ENCODE assay signal across 1 cellular context in the genomic region with DNA sequence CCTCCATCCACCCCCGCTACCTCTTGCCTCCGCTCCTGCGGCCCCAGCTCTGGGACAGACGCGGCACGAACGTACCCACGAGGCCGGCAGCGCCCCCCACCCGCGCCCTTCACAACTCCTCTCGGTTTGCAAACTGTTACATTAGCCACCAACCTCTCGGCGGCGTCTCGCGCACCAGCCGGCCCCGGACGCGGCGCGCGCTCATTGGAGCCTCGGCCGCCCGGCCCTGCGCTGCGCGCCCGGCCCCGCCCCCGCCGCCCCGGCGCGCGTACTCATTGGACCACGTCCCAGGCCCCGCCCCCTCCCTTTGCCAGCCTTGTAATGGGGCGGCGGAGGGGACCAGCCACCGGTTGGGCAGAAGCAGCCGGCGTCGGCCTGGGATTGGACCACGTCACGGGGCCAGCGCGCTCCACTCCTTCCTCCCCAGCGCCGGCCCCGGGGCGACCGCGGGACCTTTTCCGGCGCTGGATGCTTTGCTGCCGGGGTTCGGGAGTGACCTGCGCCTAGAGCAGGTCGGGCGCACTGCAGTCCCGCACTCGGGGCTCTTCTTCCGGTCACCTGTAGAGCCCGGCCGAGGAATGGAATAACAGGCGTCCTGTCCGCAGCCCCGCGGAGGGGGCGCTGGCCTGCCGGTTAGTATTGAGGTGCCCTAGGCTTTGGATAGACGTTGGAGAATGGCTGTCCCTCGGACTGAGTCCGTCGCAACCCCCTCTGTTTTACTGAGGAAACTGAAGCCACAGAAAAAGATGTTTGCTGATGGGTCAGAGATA.
TF ChIP-seq lines count a peak whose summit lies in the region.

A gene with protein sequence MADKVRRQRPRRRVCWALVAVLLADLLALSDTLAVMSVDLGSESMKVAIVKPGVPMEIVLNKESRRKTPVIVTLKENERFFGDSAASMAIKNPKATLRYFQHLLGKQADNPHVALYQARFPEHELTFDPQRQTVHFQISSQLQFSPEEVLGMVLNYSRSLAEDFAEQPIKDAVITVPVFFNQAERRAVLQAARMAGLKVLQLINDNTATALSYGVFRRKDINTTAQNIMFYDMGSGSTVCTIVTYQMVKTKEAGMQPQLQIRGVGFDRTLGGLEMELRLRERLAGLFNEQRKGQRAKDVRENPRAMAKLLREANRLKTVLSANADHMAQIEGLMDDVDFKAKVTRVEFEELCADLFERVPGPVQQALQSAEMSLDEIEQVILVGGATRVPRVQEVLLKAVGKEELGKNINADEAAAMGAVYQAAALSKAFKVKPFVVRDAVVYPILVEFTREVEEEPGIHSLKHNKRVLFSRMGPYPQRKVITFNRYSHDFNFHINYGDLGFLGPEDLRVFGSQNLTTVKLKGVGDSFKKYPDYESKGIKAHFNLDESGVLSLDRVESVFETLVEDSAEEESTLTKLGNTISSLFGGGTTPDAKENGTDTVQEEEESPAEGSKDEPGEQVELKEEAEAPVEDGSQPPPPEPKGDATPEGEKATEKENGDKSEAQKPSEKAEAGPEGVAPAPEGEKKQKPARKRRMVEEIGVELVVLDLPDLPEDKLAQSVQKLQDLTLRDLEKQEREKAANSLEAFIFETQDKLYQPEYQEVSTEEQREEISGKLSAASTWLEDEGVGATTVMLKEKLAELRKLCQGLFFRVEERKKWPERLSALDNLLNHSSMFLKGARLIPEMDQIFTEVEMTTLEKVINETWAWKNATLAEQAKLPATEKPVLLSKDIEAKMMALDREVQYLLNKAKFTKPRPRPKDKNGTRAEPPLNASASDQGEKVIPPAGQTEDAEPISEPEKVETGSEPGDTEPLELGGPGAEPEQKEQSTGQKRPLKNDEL (minus strand): TSS at position 206 of the 770 bp plus-strand sequence. CDS start 1,045 bp downstream, outside the sequence.

TF ChIP-seq in HepG2, 621 proteins besides CTCF, POLR2A, EP300 and RAD21 (continued from another document and continues in another):
- TF ChIP-seq, protein P1, sequence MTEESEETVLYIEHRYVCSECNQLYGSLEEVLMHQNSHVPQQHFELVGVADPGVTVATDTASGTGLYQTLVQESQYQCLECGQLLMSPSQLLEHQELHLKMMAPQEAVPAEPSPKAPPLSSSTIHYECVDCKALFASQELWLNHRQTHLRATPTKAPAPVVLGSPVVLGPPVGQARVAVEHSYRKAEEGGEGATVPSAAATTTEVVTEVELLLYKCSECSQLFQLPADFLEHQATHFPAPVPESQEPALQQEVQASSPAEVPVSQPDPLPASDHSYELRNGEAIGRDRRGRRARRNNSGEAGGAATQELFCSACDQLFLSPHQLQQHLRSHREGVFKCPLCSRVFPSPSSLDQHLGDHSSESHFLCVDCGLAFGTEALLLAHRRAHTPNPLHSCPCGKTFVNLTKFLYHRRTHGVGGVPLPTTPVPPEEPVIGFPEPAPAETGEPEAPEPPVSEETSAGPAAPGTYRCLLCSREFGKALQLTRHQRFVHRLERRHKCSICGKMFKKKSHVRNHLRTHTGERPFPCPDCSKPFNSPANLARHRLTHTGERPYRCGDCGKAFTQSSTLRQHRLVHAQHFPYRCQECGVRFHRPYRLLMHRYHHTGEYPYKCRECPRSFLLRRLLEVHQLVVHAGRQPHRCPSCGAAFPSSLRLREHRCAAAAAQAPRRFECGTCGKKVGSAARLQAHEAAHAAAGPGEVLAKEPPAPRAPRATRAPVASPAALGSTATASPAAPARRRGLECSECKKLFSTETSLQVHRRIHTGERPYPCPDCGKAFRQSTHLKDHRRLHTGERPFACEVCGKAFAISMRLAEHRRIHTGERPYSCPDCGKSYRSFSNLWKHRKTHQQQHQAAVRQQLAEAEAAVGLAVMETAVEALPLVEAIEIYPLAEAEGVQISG (CRISPR knock-in tag; IDR thresholded peaks at IDR 0.05), result peak; percentile 26; the same call in 1 of the 2 replicates
- TF ChIP-seq PPARG (CRISPR knock-in tag; conservative IDR thresholded peaks at IDR 0.05), result 0 out of 2 replicates have a peak, but pooled peaks have one; percentile 41
- peak; percentile 76 for TF ChIP-seq PHF8 (CRISPR knock-in tag; IDR thresholded peaks at IDR 0.05)
- no peak; the same call in 1 of the 2 replicates for TF ChIP-seq KLF15 (CRISPR knock-in tag; IDR thresholded peaks at IDR 0.05; ENCODE audit: borderline replicate concordance)
- no peak for TF ChIP-seq AGO2 (optimal IDR thresholded peaks at IDR 0.05; ENCODE audit: low read depth, low read length)
- no peak for TF ChIP-seq MZF1 (CRISPR knock-in tag; IDR thresholded peaks at IDR 0.05; ENCODE audit: borderline replicate concordance)
- peak; percentile 82 for TF ChIP-seq HDAC2 (CRISPR knock-in tag; IDR thresholded peaks at IDR 0.05)
- no peak for TF ChIP-seq ZNF660 (CRISPR knock-in tag; IDR thresholded peaks at IDR 0.05; ENCODE audit: borderline replicate concordance, low read depth)
- TF ChIP-seq, protein P2, sequence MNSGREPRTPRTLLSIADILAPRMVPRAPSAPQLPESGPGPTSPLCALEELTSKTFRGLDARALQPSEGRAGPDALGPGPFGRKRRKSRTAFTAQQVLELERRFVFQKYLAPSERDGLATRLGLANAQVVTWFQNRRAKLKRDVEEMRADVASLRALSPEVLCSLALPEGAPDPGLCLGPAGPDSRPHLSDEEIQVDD (CRISPR knock-in tag; IDR thresholded peaks at IDR 0.05; ENCODE audit: borderline replicate concordance), result no peak
- no peak for TF ChIP-seq ATF7 (IDR thresholded peaks at IDR 0.05)
- no peak for TF ChIP-seq ATF7 (CRISPR knock-in tag; IDR thresholded peaks at IDR 0.05)
- peak; percentile 68 for TF ChIP-seq RXRA (CRISPR knock-in tag; IDR thresholded peaks at IDR 0.05)
- TF ChIP-seq, protein P3, sequence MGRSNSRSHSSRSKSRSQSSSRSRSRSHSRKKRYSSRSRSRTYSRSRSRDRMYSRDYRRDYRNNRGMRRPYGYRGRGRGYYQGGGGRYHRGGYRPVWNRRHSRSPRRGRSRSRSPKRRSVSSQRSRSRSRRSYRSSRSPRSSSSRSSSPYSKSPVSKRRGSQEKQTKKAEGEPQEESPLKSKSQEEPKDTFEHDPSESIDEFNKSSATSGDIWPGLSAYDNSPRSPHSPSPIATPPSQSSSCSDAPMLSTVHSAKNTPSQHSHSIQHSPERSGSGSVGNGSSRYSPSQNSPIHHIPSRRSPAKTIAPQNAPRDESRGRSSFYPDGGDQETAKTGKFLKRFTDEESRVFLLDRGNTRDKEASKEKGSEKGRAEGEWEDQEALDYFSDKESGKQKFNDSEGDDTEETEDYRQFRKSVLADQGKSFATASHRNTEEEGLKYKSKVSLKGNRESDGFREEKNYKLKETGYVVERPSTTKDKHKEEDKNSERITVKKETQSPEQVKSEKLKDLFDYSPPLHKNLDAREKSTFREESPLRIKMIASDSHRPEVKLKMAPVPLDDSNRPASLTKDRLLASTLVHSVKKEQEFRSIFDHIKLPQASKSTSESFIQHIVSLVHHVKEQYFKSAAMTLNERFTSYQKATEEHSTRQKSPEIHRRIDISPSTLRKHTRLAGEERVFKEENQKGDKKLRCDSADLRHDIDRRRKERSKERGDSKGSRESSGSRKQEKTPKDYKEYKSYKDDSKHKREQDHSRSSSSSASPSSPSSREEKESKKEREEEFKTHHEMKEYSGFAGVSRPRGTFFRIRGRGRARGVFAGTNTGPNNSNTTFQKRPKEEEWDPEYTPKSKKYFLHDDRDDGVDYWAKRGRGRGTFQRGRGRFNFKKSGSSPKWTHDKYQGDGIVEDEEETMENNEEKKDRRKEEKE (IDR thresholded peaks at IDR 0.05), result no peak
- TF ChIP-seq ZKSCAN8 (CRISPR knock-in tag; IDR thresholded peaks at IDR 0.05; ENCODE audit: borderline replicate concordance), result no peak
- no peak for TF ChIP-seq ARNT (IDR thresholded peaks at IDR 0.05)
- no peak for TF ChIP-seq SP5 (CRISPR knock-in tag; IDR thresholded peaks at IDR 0.05; ENCODE audit: borderline replicate concordance, low read depth)
- TF ChIP-seq, protein P4, sequence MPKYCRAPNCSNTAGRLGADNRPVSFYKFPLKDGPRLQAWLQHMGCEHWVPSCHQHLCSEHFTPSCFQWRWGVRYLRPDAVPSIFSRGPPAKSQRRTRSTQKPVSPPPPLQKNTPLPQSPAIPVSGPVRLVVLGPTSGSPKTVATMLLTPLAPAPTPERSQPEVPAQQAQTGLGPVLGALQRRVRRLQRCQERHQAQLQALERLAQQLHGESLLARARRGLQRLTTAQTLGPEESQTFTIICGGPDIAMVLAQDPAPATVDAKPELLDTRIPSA (CRISPR knock-in tag; IDR thresholded peaks at IDR 0.05; ENCODE audit: borderline replicate concordance), result no peak
- TF ChIP-seq ZNF251 (CRISPR knock-in tag; IDR thresholded peaks at IDR 0.05), result no peak
- TF ChIP-seq, protein P5, sequence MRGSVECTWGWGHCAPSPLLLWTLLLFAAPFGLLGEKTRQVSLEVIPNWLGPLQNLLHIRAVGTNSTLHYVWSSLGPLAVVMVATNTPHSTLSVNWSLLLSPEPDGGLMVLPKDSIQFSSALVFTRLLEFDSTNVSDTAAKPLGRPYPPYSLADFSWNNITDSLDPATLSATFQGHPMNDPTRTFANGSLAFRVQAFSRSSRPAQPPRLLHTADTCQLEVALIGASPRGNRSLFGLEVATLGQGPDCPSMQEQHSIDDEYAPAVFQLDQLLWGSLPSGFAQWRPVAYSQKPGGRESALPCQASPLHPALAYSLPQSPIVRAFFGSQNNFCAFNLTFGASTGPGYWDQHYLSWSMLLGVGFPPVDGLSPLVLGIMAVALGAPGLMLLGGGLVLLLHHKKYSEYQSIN (CRISPR knock-in tag; IDR thresholded peaks at IDR 0.05; ENCODE audit: borderline replicate concordance), result no peak
- TF ChIP-seq, protein P6, sequence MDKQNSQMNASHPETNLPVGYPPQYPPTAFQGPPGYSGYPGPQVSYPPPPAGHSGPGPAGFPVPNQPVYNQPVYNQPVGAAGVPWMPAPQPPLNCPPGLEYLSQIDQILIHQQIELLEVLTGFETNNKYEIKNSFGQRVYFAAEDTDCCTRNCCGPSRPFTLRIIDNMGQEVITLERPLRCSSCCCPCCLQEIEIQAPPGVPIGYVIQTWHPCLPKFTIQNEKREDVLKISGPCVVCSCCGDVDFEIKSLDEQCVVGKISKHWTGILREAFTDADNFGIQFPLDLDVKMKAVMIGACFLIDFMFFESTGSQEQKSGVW (CRISPR knock-in tag; IDR thresholded peaks at IDR 0.05; ENCODE audit: borderline replicate concordance), result no peak
- no peak for TF ChIP-seq ZNF253 (CRISPR knock-in tag; IDR thresholded peaks at IDR 0.05; ENCODE audit: borderline replicate concordance)
- no peak for TF ChIP-seq HES4 (CRISPR knock-in tag; IDR thresholded peaks at IDR 0.05; ENCODE audit: borderline replicate concordance)
- TF ChIP-seq MAZ (IDR thresholded peaks at IDR 0.05; ENCODE audit: borderline replicate concordance, low read depth, low read length), result peak; percentile 64
- peak; percentile 64; the same call in 1 of the 2 replicates for TF ChIP-seq MAZ (CRISPR knock-in tag; IDR thresholded peaks at IDR 0.05; ENCODE audit: low read depth)
- TF ChIP-seq ZNF232 (CRISPR knock-in tag; IDR thresholded peaks at IDR 0.05; ENCODE audit: borderline replicate concordance), result no peak
- TF ChIP-seq RBFOX2 (IDR thresholded peaks at IDR 0.05; ENCODE audit: low read depth, low read length), result peak; percentile 95
- TF ChIP-seq, protein P7, sequence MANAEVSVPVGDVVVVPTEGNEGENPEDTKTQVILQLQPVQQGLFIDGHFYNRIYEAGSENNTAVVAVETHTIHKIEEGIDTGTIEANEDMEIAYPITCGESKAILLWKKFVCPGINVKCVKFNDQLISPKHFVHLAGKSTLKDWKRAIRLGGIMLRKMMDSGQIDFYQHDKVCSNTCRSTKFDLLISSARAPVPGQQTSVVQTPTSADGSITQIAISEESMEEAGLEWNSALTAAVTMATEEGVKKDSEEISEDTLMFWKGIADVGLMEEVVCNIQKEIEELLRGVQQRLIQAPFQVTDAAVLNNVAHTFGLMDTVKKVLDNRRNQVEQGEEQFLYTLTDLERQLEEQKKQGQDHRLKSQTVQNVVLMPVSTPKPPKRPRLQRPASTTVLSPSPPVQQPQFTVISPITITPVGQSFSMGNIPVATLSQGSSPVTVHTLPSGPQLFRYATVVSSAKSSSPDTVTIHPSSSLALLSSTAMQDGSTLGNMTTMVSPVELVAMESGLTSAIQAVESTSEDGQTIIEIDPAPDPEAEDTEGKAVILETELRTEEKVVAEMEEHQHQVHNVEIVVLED (CRISPR knock-in tag; IDR thresholded peaks at IDR 0.05; ENCODE audit: borderline replicate concordance), result peak; percentile 82
- TF ChIP-seq, protein P8, sequence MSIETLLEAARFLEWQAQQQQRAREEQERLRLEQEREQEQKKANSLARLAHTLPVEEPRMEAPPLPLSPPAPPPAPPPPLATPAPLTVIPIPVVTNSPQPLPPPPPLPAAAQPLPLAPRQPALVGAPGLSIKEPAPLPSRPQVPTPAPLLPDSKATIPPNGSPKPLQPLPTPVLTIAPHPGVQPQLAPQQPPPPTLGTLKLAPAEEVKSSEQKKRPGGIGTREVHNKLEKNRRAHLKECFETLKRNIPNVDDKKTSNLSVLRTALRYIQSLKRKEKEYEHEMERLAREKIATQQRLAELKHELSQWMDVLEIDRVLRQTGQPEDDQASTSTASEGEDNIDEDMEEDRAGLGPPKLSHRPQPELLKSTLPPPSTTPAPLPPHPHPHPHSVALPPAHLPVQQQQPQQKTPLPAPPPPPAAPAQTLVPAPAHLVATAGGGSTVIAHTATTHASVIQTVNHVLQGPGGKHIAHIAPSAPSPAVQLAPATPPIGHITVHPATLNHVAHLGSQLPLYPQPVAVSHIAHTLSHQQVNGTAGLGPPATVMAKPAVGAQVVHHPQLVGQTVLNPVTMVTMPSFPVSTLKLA (IDR thresholded peaks at IDR 0.05), result no peak
- TF ChIP-seq ETV6 (CRISPR knock-in tag; conservative IDR thresholded peaks at IDR 0.05), result no peak
- no peak for TF ChIP-seq ZNF225 (CRISPR knock-in tag; IDR thresholded peaks at IDR 0.05)
- TF ChIP-seq SMAD3 (CRISPR knock-in tag; IDR thresholded peaks at IDR 0.05), result peak; percentile 18; the same call in 1 of the 2 replicates
- no peak for TF ChIP-seq ZZZ3 (CRISPR knock-in tag; IDR thresholded peaks at IDR 0.05; ENCODE audit: borderline replicate concordance)
- TF ChIP-seq ZNF335 (CRISPR knock-in tag; IDR thresholded peaks at IDR 0.05), result 0 out of 2 replicates have a peak, but pooled peaks have one; percentile 21
- TF ChIP-seq NR3C1 (CRISPR knock-in tag; IDR thresholded peaks at IDR 0.05), result no peak
- TF ChIP-seq, protein P9, sequence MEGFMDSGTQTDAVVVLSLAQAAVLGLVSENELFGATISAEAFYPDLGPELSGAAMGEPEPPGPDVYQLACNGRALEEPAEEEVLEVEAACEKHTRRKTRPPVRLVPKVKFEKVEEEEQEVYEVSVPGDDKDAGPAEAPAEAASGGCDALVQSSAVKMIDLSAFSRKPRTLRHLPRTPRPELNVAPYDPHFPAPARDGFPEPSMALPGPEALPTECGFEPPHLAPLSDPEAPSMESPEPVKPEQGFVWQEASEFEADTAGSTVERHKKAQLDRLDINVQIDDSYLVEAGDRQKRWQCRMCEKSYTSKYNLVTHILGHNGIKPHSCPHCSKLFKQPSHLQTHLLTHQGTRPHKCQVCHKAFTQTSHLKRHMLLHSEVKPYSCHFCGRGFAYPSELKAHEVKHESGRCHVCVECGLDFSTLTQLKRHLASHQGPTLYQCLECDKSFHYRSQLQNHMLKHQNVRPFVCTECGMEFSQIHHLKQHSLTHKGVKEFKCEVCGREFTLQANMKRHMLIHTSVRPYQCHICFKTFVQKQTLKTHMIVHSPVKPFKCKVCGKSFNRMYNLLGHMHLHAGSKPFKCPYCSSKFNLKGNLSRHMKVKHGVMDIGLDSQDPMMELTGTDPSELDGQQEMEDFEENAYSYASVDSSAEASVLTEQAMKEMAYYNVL (CRISPR knock-in tag; IDR thresholded peaks at IDR 0.05; ENCODE audit: borderline replicate concordance), result no peak; the same call in 1 of the 2 replicates
- TF ChIP-seq, protein P10, sequence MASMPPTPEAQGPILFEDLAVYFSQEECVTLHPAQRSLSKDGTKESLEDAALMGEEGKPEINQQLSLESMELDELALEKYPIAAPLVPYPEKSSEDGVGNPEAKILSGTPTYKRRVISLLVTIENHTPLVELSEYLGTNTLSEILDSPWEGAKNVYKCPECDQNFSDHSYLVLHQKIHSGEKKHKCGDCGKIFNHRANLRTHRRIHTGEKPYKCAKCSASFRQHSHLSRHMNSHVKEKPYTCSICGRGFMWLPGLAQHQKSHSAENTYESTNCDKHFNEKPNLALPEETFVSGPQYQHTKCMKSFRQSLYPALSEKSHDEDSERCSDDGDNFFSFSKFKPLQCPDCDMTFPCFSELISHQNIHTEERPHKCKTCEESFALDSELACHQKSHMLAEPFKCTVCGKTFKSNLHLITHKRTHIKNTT (CRISPR knock-in tag; IDR thresholded peaks at IDR 0.05), result no peak
- no peak for TF ChIP-seq ZC3H4 (CRISPR knock-in tag; IDR thresholded peaks at IDR 0.05; ENCODE audit: borderline replicate concordance)
